Comparison of ENCODE assay signal across 8 cellular contexts in the genomic region with DNA sequence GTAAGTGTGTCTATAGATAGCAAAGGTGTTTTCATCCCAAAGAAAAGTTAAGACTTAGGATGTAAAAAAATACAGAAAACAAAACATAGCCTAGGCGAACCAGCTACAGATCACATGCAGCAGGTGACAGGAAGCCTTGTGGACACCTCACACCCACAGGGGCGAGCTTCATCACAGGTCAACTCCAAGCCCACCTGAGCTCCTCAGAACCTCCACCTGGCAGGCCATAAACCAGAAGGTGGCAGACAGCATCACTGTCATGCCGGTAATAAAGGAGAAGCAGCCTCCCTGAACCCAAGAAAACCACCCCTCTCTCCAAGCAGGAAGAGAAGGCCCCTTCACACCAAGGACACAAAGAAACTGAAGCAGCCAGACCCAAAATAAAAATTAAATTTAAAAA. TPM values are rescaled to one million over a fixed set of nuclear protein-coding genes. Genes with fewer than 3 reads are reported as not detected.
A peak's percentile ranks its signal among the peaks of the same experiment; 100 is the strongest.
DNase-seq lines count a peak whose midpoint lies in the region; ATAC-seq and TF ChIP-seq lines count a peak whose summit lies in the region.

No MANE protein-coding gene starts in this region.

- H3K4me3 Mint-ChIP-seq in CD8-positive, alpha-beta T cell = peak overlapping the region; percentile 98
- peak overlapping the region; percentile 91 for H3K4me3 Mint-ChIP-seq in activated T-helper 17 cell treated with anti-CD3 and anti-CD28 coated beads, Interleukin-2, amount 50 U/mL, for 72 hours
- peak overlapping the region; percentile 88 for H3K4me3 Mint-ChIP-seq in stimulated activated naive CD8-positive, alpha-beta T cell treated with anti-CD3 and anti-CD28 coated beads, Interleukin-15, Interleukin-2, amounts not matched to agents 100 ng/mL and 50 ng/mL, for 24 hours

- peaks cover 14% of the 10 kb centered on the region for H3K4me1 ChIP-seq in CD8-positive, alpha-beta T cell (ENCODE audit: insufficient read depth, low read length)
- H3K4me1 ChIP-seq in iPS-20b (ENCODE audit: insufficient read depth, low read length) = peaks cover 14% of the 10 kb centered on the region

- peak overlapping the region; percentile 74; the same call in 1 of the 2 replicates for H3K9ac ChIP-seq in iPS-20b (ENCODE audit: low read depth, low read length)

- CTCF ChIA-PET in CD8-positive, alpha-beta T cell (lab: Charles Lee) = no interaction called here

- H3K27ac ChIP-seq in CD8-positive, alpha-beta T cell (ENCODE audit: low read depth, low read length) = peak overlapping the region; percentile 59
- H3K27ac ChIP-seq in iPS-20b (ENCODE audit: low read length) = no peak overlapping the region

- H3K36me3 Mint-ChIP-seq in CD8-positive, alpha-beta T cell = peaks cover 10% of the 10 kb centered on the region
- no peaks in the 10 kb centered on the region for H3K36me3 Mint-ChIP-seq in activated T-helper 17 cell treated with anti-CD3 and anti-CD28 coated beads, Interleukin-2, amount 50 U/mL, for 72 hours (ENCODE audit: low read depth)
- H3K36me3 Mint-ChIP-seq in stimulated activated naive CD8-positive, alpha-beta T cell treated with anti-CD3 and anti-CD28 coated beads, Interleukin-15, Interleukin-2, amounts not matched to agents 100 ng/mL and 50 ng/mL, for 24 hours (ENCODE audit: low read depth) = peaks cover 10% of the 10 kb centered on the region

- POLR2A ChIA-PET in CD8-positive, alpha-beta T cell (lab: Charles Lee) = interaction anchor here (0.7 kb wide), 1 partner anchor 391 kb away, joined by 3 read pairs; no protein-coding TSS in a partner anchor

- intact Hi-C loops in CD8-positive, alpha-beta T cell (cut with DNase I, micrococcal nuclease) = loop anchor here in 1 of 2 experiments (5.0 to 10.0 kb wide), 3 partner anchors 591 to 1917 kb away; a partner anchor contains a TSS

- H3K27me3 Mint-ChIP-seq in CD8-positive, alpha-beta T cell (ENCODE audit: low read depth) = peaks cover 2% of the 10 kb centered on the region
- peaks cover 4% of the 10 kb centered on the region for H3K27me3 Mint-ChIP-seq in activated T-helper 17 cell treated with anti-CD3 and anti-CD28 coated beads, Interleukin-2, amount 50 U/mL, for 72 hours
- H3K27me3 Mint-ChIP-seq in stimulated activated naive CD8-positive, alpha-beta T cell treated with anti-CD3 and anti-CD28 coated beads, Interleukin-15, Interleukin-2, amounts not matched to agents 100 ng/mL and 50 ng/mL, for 24 hours = no peaks in the 10 kb centered on the region

- H3K4me3 ChIP-seq in CD8-positive, alpha-beta T cell (ENCODE audit: low read depth, low read length) = peak overlapping the region; percentile 89
- H3K4me3 ChIP-seq in iPS-20b (ENCODE audit: low read length) = peak overlapping the region; percentile 82

- H3K27me3 ChIP-seq in CD8-positive, alpha-beta T cell (ENCODE audit: insufficient read depth, low read length) = no peaks in the 10 kb centered on the region
- no peaks in the 10 kb centered on the region for H3K27me3 ChIP-seq in iPS-20b (ENCODE audit: insufficient read depth, low read length)

- TF ChIP-seq CTCF in CD8-positive, alpha-beta T cell (IDR thresholded peaks at IDR 0.05) = no peak

- DNase-seq in CD8-positive, alpha-beta T cell = peak in 4 of 7 experiments; percentile 21 to 56 (median 34)
- peak; percentile 22 for DNase-seq in HuH-7.5 (ENCODE audit: low spot score)

- H3K27ac Mint-ChIP-seq in CD8-positive, alpha-beta T cell = peak overlapping the region; percentile 79
- peak overlapping the region; percentile 88 for H3K27ac Mint-ChIP-seq in activated T-helper 17 cell treated with anti-CD3 and anti-CD28 coated beads, Interleukin-2, amount 50 U/mL, for 72 hours
- H3K27ac Mint-ChIP-seq in stimulated activated naive CD8-positive, alpha-beta T cell treated with anti-CD3 and anti-CD28 coated beads, Interleukin-15, Interleukin-2, amounts not matched to agents 100 ng/mL and 50 ng/mL, for 24 hours = peak overlapping the region; percentile 61

- no peak for ATAC-seq in CD8-positive, alpha-beta T cell
- ATAC-seq in activated T-helper 17 cell treated with anti-CD3 and anti-CD28 coated beads, Interleukin-2, amount 50 U/mL, for 72 hours (replicated peaks) = no peak
- ATAC-seq in GM18909 (IDR thresholded peaks at IDR 0.05; ENCODE audit: poor library complexity, unreplicated experiment) = no peak
- no peak for ATAC-seq in GM19328 (IDR thresholded peaks at IDR 0.05; ENCODE audit: unreplicated experiment)
- ATAC-seq in GM21529 (IDR thresholded peaks at IDR 0.05; ENCODE audit: unreplicated experiment) = no peak

- H3K9me3 Mint-ChIP-seq in CD8-positive, alpha-beta T cell = no peaks in the 10 kb centered on the region
- no peaks in the 10 kb centered on the region for H3K9me3 Mint-ChIP-seq in activated T-helper 17 cell treated with anti-CD3 and anti-CD28 coated beads, Interleukin-2, amount 50 U/mL, for 72 hours
- peaks cover 4% of the 10 kb centered on the region for H3K9me3 Mint-ChIP-seq in stimulated activated naive CD8-positive, alpha-beta T cell treated with anti-CD3 and anti-CD28 coated beads, Interleukin-15, Interleukin-2, amounts not matched to agents 100 ng/mL and 50 ng/mL, for 24 hours

- no peaks in the 10 kb centered on the region for H3K36me3 ChIP-seq in CD8-positive, alpha-beta T cell (ENCODE audit: insufficient read depth, low read length)
- H3K36me3 ChIP-seq in iPS-20b (ENCODE audit: insufficient read depth, low read depth, low read length) = no peaks in the 10 kb centered on the region

- H3K9me3 ChIP-seq in CD8-positive, alpha-beta T cell (ENCODE audit: low read length) = no peaks in the 10 kb centered on the region
- no peaks in the 10 kb centered on the region for H3K9me3 ChIP-seq in iPS-20b (ENCODE audit: insufficient read depth, low read depth, low read length)

- peaks cover 37% of the 10 kb centered on the region for H3K4me1 Mint-ChIP-seq in CD8-positive, alpha-beta T cell (ENCODE audit: low read depth)
- peaks cover 20% of the 10 kb centered on the region for H3K4me1 Mint-ChIP-seq in activated T-helper 17 cell treated with anti-CD3 and anti-CD28 coated beads, Interleukin-2, amount 50 U/mL, for 72 hours
- H3K4me1 Mint-ChIP-seq in stimulated activated naive CD8-positive, alpha-beta T cell treated with anti-CD3 and anti-CD28 coated beads, Interleukin-15, Interleukin-2, amounts not matched to agents 100 ng/mL and 50 ng/mL, for 24 hours (ENCODE audit: low read depth) = peaks cover 32% of the 10 kb centered on the region

RNA-seq across cellular contexts. Expression of a gene that starts 1.0 kb away (rescaled TPM):
- 10 to 100 TPM; 15.4 to 17.5 TPM for total RNA-seq in CD8-positive, alpha-beta T cell
- total RNA-seq in activated T-helper 17 cell treated with anti-CD3 and anti-CD28 coated beads, Interleukin-2, amount 50 U/mL, for 72 hours = 10 to 100 TPM; 19.2 to 23.2 TPM
